1 cellular context compared by ENCODE assay signal in the genomic region with DNA sequence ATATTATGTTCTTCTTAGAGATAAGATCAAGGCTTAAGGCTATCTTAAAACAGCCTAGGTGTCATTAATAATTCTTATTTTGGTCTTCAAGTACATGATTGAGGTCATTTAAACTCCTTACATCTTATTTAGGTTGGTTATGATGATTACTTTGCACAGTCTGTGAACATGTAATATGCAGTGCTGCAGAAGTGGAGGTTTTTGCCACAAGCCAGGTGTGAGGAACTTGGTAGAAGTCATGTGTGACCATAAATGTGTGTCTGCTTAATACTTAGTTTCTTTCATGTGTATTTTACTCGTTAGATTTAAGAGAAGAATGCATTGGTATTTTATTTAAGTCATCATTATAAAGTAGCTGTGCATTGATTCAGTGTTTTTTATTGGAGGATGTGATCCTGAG.
TF ChIP-seq lines count a peak whose summit lies in the region.

No MANE protein-coding gene starts in this region.

TF ChIP-seq in GM12878, 131 proteins besides CTCF, POLR2A, EP300 and RAD21:
- no peak for TF ChIP-seq KLF5 (IDR thresholded peaks at IDR 0.05; ENCODE audit: partially characterized antibody)
- TF ChIP-seq, protein P1, sequence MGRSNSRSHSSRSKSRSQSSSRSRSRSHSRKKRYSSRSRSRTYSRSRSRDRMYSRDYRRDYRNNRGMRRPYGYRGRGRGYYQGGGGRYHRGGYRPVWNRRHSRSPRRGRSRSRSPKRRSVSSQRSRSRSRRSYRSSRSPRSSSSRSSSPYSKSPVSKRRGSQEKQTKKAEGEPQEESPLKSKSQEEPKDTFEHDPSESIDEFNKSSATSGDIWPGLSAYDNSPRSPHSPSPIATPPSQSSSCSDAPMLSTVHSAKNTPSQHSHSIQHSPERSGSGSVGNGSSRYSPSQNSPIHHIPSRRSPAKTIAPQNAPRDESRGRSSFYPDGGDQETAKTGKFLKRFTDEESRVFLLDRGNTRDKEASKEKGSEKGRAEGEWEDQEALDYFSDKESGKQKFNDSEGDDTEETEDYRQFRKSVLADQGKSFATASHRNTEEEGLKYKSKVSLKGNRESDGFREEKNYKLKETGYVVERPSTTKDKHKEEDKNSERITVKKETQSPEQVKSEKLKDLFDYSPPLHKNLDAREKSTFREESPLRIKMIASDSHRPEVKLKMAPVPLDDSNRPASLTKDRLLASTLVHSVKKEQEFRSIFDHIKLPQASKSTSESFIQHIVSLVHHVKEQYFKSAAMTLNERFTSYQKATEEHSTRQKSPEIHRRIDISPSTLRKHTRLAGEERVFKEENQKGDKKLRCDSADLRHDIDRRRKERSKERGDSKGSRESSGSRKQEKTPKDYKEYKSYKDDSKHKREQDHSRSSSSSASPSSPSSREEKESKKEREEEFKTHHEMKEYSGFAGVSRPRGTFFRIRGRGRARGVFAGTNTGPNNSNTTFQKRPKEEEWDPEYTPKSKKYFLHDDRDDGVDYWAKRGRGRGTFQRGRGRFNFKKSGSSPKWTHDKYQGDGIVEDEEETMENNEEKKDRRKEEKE (IDR thresholded peaks at IDR 0.05), result no peak
- peak; percentile 37; the same call in 1 of the 2 replicates for TF ChIP-seq MTA2 (IDR thresholded peaks at IDR 0.05; ENCODE audit: low read depth)
- no peak for TF ChIP-seq POLR2AphosphoS2 (IDR thresholded peaks at IDR 0.05; ENCODE audit: low read depth, low read length)
- TF ChIP-seq, protein P2, sequence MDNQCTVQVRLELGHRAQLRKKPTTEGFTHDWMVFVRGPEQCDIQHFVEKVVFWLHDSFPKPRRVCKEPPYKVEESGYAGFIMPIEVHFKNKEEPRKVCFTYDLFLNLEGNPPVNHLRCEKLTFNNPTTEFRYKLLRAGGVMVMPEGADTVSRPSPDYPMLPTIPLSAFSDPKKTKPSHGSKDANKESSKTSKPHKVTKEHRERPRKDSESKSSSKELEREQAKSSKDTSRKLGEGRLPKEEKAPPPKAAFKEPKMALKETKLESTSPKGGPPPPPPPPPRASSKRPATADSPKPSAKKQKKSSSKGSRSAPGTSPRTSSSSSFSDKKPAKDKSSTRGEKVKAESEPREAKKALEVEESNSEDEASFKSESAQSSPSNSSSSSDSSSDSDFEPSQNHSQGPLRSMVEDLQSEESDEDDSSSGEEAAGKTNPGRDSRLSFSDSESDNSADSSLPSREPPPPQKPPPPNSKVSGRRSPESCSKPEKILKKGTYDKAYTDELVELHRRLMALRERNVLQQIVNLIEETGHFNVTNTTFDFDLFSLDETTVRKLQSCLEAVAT (IDR thresholded peaks at IDR 0.05), result no peak
